In genomic region chr1:54887665-54888071, GRCh38 we compare ENCODE assay signal across 8 cellular contexts. TPM values are rescaled to one million over a fixed set of nuclear protein-coding genes. Genes with fewer than 3 reads are reported as not detected.
DNase-seq lines count a peak whose midpoint lies in the region; ATAC-seq and TF ChIP-seq lines count a peak whose summit lies in the region.

No MANE protein-coding gene starts in this region.

- H3K27me3 ChIP-seq in KMS-11 (ENCODE audit: insufficient read depth, low read depth) (no peaks in the 10 kb centered on the region), psoas muscle (ENCODE audit: insufficient read depth in 3 of 3, low read length in 2 of 3) (no peaks in the 10 kb centered on the region)

- H3K4me2 ChIP-seq in KMS-11: no peak overlapping the region

- peaks cover 22% of the 10 kb centered on the region for H3K27me3 Mint-ChIP-seq in activated T-helper 17 cell treated with anti-CD3 and anti-CD28 coated beads, Interleukin-2, amount 50 U/mL, for 72 hours

- H3K9ac ChIP-seq in KMS-11: no peak overlapping the region

- WGBS in psoas muscle, 3 donors: 16 to 30% (median 22%) methylated on average over 8 of the region's 8 CpGs

- H4K20me1 ChIP-seq in KMS-11 (ENCODE audit: insufficient read depth): no peaks in the 10 kb centered on the region

- no peaks in the 10 kb centered on the region for H3K9me3 Mint-ChIP-seq in activated T-helper 17 cell treated with anti-CD3 and anti-CD28 coated beads, Interleukin-2, amount 50 U/mL, for 72 hours

- H3K4me1 ChIP-seq in KMS-11 (ENCODE audit: low read depth, poor library complexity, severe bottlenecking) (no peaks in the 10 kb centered on the region), psoas muscle (peaks cover 32% of the 10 kb centered on the region)

- no peak for ATAC-seq in activated T-helper 17 cell treated with anti-CD3 and anti-CD28 coated beads, Interleukin-2, amount 50 U/mL, for 72 hours (replicated peaks)
- ATAC-seq in left ventricle myocardium superior: peak; percentile 31
- ATAC-seq in psoas muscle: peak; percentile 51 to 72 (median 65)
- ATAC-seq in HG02759 (IDR thresholded peaks at IDR 0.05; ENCODE audit: unreplicated experiment): no peak
- no peak for ATAC-seq in HG02763 (IDR thresholded peaks at IDR 0.05; ENCODE audit: unreplicated experiment)
- no peak for ATAC-seq in GM21737 (IDR thresholded peaks at IDR 0.05; ENCODE audit: unreplicated experiment)

- H3K4me3 Mint-ChIP-seq in activated T-helper 17 cell treated with anti-CD3 and anti-CD28 coated beads, Interleukin-2, amount 50 U/mL, for 72 hours: peak overlapping the region; percentile 96

- peaks cover 32% of the 10 kb centered on the region for H3K36me3 Mint-ChIP-seq in activated T-helper 17 cell treated with anti-CD3 and anti-CD28 coated beads, Interleukin-2, amount 50 U/mL, for 72 hours (ENCODE audit: low read depth)

- TF ChIP-seq CTCF in KMS-11 (conservative IDR thresholded peaks at IDR 0.05; ENCODE audit: low read depth, low read length): no peak
- no peak for TF ChIP-seq CTCF in psoas muscle (IDR thresholded peaks at IDR 0.05)

- DNase-seq in DMS 273 (lab: John Stamatoyannopoulos, UW; ENCODE audit: unreplicated experiment): peak; percentile 86
- DNase-seq in left ventricle myocardium superior: no peak
- DNase-seq in psoas muscle: peak; percentile 60 to 79

- H2AFZ ChIP-seq in KMS-11 (ENCODE audit: low read depth): peak overlapping the region; percentile 38; the same call in 1 of the 2 replicates

- H3K36me3 ChIP-seq in KMS-11 (ENCODE audit: insufficient read depth) (no peaks in the 10 kb centered on the region), psoas muscle (ENCODE audit: insufficient read depth in 1 of 2, low read depth in 1 of 2) (no peaks in the 10 kb centered on the region)

- H3K27ac Mint-ChIP-seq in activated T-helper 17 cell treated with anti-CD3 and anti-CD28 coated beads, Interleukin-2, amount 50 U/mL, for 72 hours: no peak overlapping the region

- peaks cover 31% of the 10 kb centered on the region for H3K4me1 Mint-ChIP-seq in activated T-helper 17 cell treated with anti-CD3 and anti-CD28 coated beads, Interleukin-2, amount 50 U/mL, for 72 hours

- no peaks in the 10 kb centered on the region for H3K79me2 ChIP-seq in KMS-11 (ENCODE audit: insufficient read depth, low read depth)

- intact Hi-C loops in left ventricle myocardium superior (cut with micrococcal nuclease): no loop called here
- intact Hi-C loops in psoas muscle (cut with DNase I): loop anchor here (5.0 kb wide), 2 partner anchors 40 to 55 kb away; no protein-coding TSS in a partner anchor

- H3K27ac ChIP-seq in KMS-11 (no peak overlapping the region), psoas muscle (peak overlapping the region; percentile 78)

- H3K9me3 ChIP-seq in psoas muscle: no peaks in the 10 kb centered on the region

- no peak overlapping the region for H3K4me3 ChIP-seq in KMS-11 (IDR thresholded peaks at IDR 0.05; ENCODE audit: insufficient read depth, low read depth, low read length)
- peak overlapping the region; percentile 81 for H3K4me3 ChIP-seq in psoas muscle

RNA-seq across cellular contexts. Expression of gene DHCR24, which starts 0.7 kb away (rescaled TPM):
- 10 to 100 TPM; 27.4 to 78.7 TPM for total RNA-seq in activated T-helper 17 cell treated with anti-CD3 and anti-CD28 coated beads, Interleukin-2, amount 50 U/mL, for 72 hours
- total RNA-seq in left ventricle myocardium superior: 9.8 TPM
- 100 to 1,000 TPM in 3 of 4 donors, 10 to 100 TPM in 1; 64.4 to 215 (median 129) TPM for total RNA-seq in psoas muscle
- polyA plus RNA-seq in psoas muscle: 100 to 1,000 TPM in 1 of 3 donors, 10 to 100 TPM in 1, 1 to 10 TPM in 1; 8.8 to 164 (median 70.7) TPM

Comparison
In these comparisons a context has a peak if more than half of its experiments do, and no peak if none do; other contexts are left out.
1. ATAC-seq: peak in left ventricle myocardium superior (single experiment) and psoas muscle (4 of 4); none in activated T-helper 17 cell treated with anti-CD3 and anti-CD28 coated beads, Interleukin-2, amount 50 U/mL, for 72 hours (single experiment), HG02759 (single experiment), HG02763 (single experiment) and GM21737 (single experiment).